ENCODE assay signal across 8 cellular contexts in the genomic region with DNA sequence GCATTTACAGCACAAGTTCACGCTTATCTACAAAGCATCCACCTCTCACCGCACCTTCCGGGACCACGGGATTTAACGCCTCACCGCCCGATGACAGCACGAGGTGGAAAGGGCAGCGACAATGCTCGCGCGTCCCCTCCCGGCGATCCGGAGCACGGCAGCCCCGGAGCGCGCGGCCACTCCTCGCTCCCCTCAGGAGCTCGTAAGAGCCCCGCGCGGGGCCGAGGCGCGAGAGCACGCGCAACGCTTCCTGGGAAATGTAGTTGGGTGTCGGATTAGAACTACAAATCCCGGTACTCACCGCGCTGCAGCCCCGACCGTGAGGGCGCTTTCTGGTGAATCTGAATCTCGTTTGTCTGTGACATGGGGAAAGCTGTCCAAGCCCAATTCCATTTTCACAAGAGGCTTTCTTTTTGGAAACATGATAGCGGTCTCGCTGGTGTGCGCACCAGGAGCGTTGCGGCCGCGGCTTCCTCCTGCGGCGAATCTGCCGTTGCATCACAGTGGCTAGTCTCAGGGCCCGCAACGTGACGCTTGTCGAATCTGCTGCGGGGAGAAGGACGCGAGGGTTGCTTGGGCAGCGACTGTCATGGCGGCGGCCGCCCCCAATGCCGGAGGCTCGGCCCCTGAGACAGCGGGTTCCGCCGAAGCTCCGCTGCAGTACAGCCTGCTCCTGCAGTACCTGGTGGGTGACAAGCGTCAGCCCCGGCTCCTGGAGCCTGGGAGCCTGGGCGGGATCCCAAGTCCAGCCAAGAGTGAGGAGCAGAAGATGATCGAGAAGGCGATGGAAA. TPM values are rescaled to one million over a fixed set of nuclear protein-coding genes. Genes with fewer than 3 reads are reported as not detected.
DNase-seq lines count a peak whose midpoint lies in the region; ATAC-seq, FAIRE-seq and TF ChIP-seq lines count a peak whose summit lies in the region.

A gene (plus strand): TSS at position 576 of the 791 bp plus-strand sequence. CDS start 14 bp downstream, at position 590.

- WGBS in prostate gland: under 1% methylated on average over 67 of the region's 71 CpGs

- H3K9me3 ChIP-seq in left ventricle myocardium inferior (replicated peaks) (no peaks in the 10 kb centered on the region), prostate gland (no peaks in the 10 kb centered on the region)

- no peaks in the 10 kb centered on the region for H3K27me3 Mint-ChIP-seq in T-helper 1 cell treated with Interleukin-12 subunit alpha and Interleukin-12 subunit beta and Interleukin-4 antibody, amounts not matched to agents 30 μg/mL and 1 μg/mL, for 36 hours (ENCODE audit: low read depth)

- H3K4me1 ChIP-seq in left ventricle myocardium inferior: peaks cover 52% of the 10 kb centered on the region
- H3K4me1 ChIP-seq in prostate gland (replicated peaks): peaks cover 16% of the 10 kb centered on the region

- peaks cover 30% of the 10 kb centered on the region for H3K9me3 Mint-ChIP-seq in T-helper 1 cell treated with Interleukin-12 subunit alpha and Interleukin-12 subunit beta and Interleukin-4 antibody, amounts not matched to agents 30 μg/mL and 1 μg/mL, for 36 hours

- peak within 1 kb of the TSS; percentile 93 for H3K27ac ChIP-seq in left ventricle myocardium inferior (replicated peaks)
- H3K27ac ChIP-seq in prostate gland: peak within 1 kb of the TSS; percentile 91 to 92

- intact Hi-C loops in left ventricle myocardium inferior (cut with micrococcal nuclease) (no loop called here), prostate gland (cut with DNase I) (no loop called here)

- peak; percentile 92 for TF ChIP-seq POLR2A in GM15510 (IDR thresholded peaks at IDR 0.05; ENCODE audit: borderline replicate concordance, extremely low read depth, insufficient read length)
- peak; percentile 46 for TF ChIP-seq POLR2A in prostate gland (IDR thresholded peaks at IDR 0.05)

- H3K36me3 ChIP-seq in left ventricle myocardium inferior: peaks cover 23% of the 10 kb centered on the region
- no peaks in the 10 kb centered on the region for H3K36me3 ChIP-seq in prostate gland

- peak within 1 kb of the TSS; percentile 92 for H3K27ac Mint-ChIP-seq in T-helper 1 cell treated with Interleukin-12 subunit alpha and Interleukin-12 subunit beta and Interleukin-4 antibody, amounts not matched to agents 30 μg/mL and 1 μg/mL, for 36 hours

- DNase-seq in NCI-H1694 (lab: John Stamatoyannopoulos, UW): peak; percentile 97
- DNase-seq in amygdala (lab: John Stamatoyannopoulos, UW): peak; percentile 64 to 99 (median 90)
- peak; percentile 92 for DNase-seq in left ventricle myocardium inferior
- DNase-seq in prostate gland (ENCODE audit: low spot score): peak; percentile 92
- peak; percentile 92 for DNase-seq in urothelium cell line (ENCODE audit: low spot score)

- H3K4me3 Mint-ChIP-seq in T-helper 1 cell treated with Interleukin-12 subunit alpha and Interleukin-12 subunit beta and Interleukin-4 antibody, amounts not matched to agents 30 μg/mL and 1 μg/mL, for 36 hours: peak within 1 kb of the TSS; percentile 93

- H3K4me3 ChIP-seq in left ventricle myocardium inferior (peak within 1 kb of the TSS; percentile 96), prostate gland (peak within 1 kb of the TSS; percentile 71 to 87)

- ATAC-seq in HG02885 (IDR thresholded peaks at IDR 0.05; ENCODE audit: poor library complexity, unreplicated experiment): peak; percentile 86

- H3K27me3 ChIP-seq in left ventricle myocardium inferior (ENCODE audit: low read depth) (no peaks in the 10 kb centered on the region), prostate gland (replicated peaks; ENCODE audit: insufficient read depth) (no peaks in the 10 kb centered on the region)

- peaks cover 18% of the 10 kb centered on the region for H3K36me3 Mint-ChIP-seq in T-helper 1 cell treated with Interleukin-12 subunit alpha and Interleukin-12 subunit beta and Interleukin-4 antibody, amounts not matched to agents 30 μg/mL and 1 μg/mL, for 36 hours (ENCODE audit: low read depth)

- TF ChIP-seq CTCF in left ventricle myocardium inferior (IDR thresholded peaks at IDR 0.05; ENCODE audit: borderline replicate concordance) (peak; percentile 97), prostate gland (IDR thresholded peaks at IDR 0.05) (peak; percentile 74 to 98 (median 90))

- peaks cover 14% of the 10 kb centered on the region for H3K4me1 Mint-ChIP-seq in T-helper 1 cell treated with Interleukin-12 subunit alpha and Interleukin-12 subunit beta and Interleukin-4 antibody, amounts not matched to agents 30 μg/mL and 1 μg/mL, for 36 hours (ENCODE audit: low read depth)

- no peak for FAIRE-seq in urothelium cell line (lab: Jason Lieb, UNC)

RNA-seq across cellular contexts. Expression of the gene that starts here (rescaled TPM):
- total RNA-seq in left ventricle myocardium inferior (17.6 TPM), prostate gland (10 to 100 TPM; 15.1 to 20.3 TPM)

Comparison
In these comparisons a context has a peak if more than half of its experiments do, and no peak if none do; other contexts are left out.
1. Peak in every context shown above with its lines: DNase-seq, ATAC-seq, H3K4me3 ChIP-seq and H3K27ac ChIP-seq.